9 cellular contexts compared by ENCODE assay signal in the genomic region with DNA sequence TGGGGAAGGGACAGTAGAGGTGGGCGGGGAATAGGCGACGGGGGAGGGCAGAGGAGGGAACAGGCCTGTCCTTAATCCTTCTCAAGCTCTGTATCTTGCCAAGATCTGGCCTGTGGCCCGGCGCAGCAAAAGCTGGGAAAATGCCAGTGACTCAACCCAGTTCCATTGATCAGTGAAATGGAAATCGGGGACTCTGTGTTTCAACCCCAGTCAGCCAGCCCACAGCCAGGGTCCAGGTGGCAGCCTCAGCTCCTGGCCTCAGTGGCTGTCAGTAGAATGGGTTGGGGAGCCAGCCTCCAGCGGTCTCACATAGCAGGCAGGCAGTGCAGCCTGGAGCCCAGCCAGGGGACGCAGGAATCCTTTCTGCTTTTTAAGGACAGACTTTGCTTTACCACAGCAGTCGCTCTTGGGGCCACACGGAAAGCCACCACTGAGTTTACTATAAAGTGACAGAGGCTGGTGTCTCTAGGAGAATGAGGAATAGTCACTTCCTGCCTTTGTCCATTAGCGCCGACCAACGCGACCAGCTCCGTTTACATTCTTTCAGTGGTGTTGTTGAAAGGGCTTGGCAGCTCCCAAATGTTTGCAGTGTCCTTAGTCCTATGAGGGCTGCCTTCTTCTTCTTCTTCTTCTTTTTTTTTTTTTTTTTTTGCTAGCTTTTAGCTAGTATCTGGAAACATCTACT.
DNase-seq lines count a peak whose midpoint lies in the region; ATAC-seq, FAIRE-seq and TF ChIP-seq lines count a peak whose summit lies in the region.
"Had no signal": no experiment of that assay in that cellular context is flagged by ENCODE, and none has a peak within 500 bp of the region (broad histone marks: within the 10 kb centered on the region; RNA-seq: fewer than 3 reads in every experiment).

No MANE protein-coding gene starts in this region.

- H3K4me3 Mint-ChIP-seq in activated CD4-positive, alpha-beta T cell treated with anti-CD3 and anti-CD28 coated beads, Interleukin-2, amount 10 ng/mL, durations not matched to agents 24 days and 14 days, result no peak overlapping the region

- H3K36me3 Mint-ChIP-seq in activated CD4-positive, alpha-beta T cell treated with anti-CD3 and anti-CD28 coated beads, Interleukin-2, amount 10 ng/mL, durations not matched to agents 24 days and 14 days (ENCODE audit: low read depth), result no peaks in the 10 kb centered on the region

- H3K27me3 ChIP-seq in pancreas, result no peaks in the 10 kb centered on the region

- H3K4me1 Mint-ChIP-seq in activated CD4-positive, alpha-beta T cell treated with anti-CD3 and anti-CD28 coated beads, Interleukin-2, amount 10 ng/mL, durations not matched to agents 24 days and 14 days, result no peaks in the 10 kb centered on the region

- H3K27ac ChIP-seq in C4-2B (peak overlapping the region; percentile 64), pancreas (peak overlapping the region; percentile 3 to 71 (median 57))

- ATAC-seq in pancreas, result peak in 3 of 4 donors; percentile 26 to 45 (median 32)
- no peak for ATAC-seq in GM18502 (IDR thresholded peaks at IDR 0.05; ENCODE audit: poor library complexity, unreplicated experiment)

- peaks cover 12% of the 10 kb centered on the region for H3K27me3 Mint-ChIP-seq in activated CD4-positive, alpha-beta T cell treated with anti-CD3 and anti-CD28 coated beads, Interleukin-2, amount 10 ng/mL, durations not matched to agents 24 days and 14 days

- intact Hi-C loops in pancreas (cut with DNase I), result no loop called here
- intact Hi-C loops in activated CD4-positive, alpha-beta T cell treated with anti-CD3 and anti-CD28 coated beads, Interleukin-2, amount 10 ng/mL, durations not matched to agents 24 days and 14 days (cut with micrococcal nuclease), result no loop called here

- no peaks in the 10 kb centered on the region for H3K36me3 ChIP-seq in pancreas
- H3K36me3 ChIP-seq: neutrophil had no signal

- WGBS in pancreas, 2 donors, result 24 to 31% methylated on average over 15 of the region's 15 CpGs

- peak overlapping the region; percentile 20 for H3K4me3 ChIP-seq in fibroblast of the aortic adventitia (ENCODE audit: low read depth, low read length)
- peak overlapping the region in 1 of 4 donors; percentile 17 for H3K4me3 ChIP-seq in pancreas

- no peaks in the 10 kb centered on the region for H3K9me3 Mint-ChIP-seq in activated CD4-positive, alpha-beta T cell treated with anti-CD3 and anti-CD28 coated beads, Interleukin-2, amount 10 ng/mL, durations not matched to agents 24 days and 14 days

- no peaks in the 10 kb centered on the region for H3K9me3 ChIP-seq in pancreas
- H3K9me3 ChIP-seq: neutrophil had no signal

- TF ChIP-seq CTCF in C4-2B (conservative IDR thresholded peaks at IDR 0.05) (no peak), fibroblast of the aortic adventitia (IDR thresholded peaks at IDR 0.05; ENCODE audit: insufficient read depth, low read length) (no peak), pancreas (IDR thresholded peaks at IDR 0.05) (no peak)

- FAIRE-seq in RCC 7860 (lab: Jason Lieb, UNC), result peak; percentile 44
- no peak for FAIRE-seq in pancreas (lab: Jason Lieb, UNC)

- DNase-seq in RCC 7860 (ENCODE audit: low spot score), result peak; percentile 54
- peak; percentile 50 for DNase-seq in fibroblast of the aortic adventitia (ENCODE audit: low read depth)
- DNase-seq in pancreas, result peak; percentile 32 to 63 (median 56)
- DNase-seq in activated CD4-positive, alpha-beta T cell treated with anti-CD3 and anti-CD28 coated beads, Interleukin-2, amount 10 ng/mL, durations not matched to agents 24 days and 14 days, result no peak
- no peak for DNase-seq in NCI-H2196 (lab: John Stamatoyannopoulos, UW; ENCODE audit: unreplicated experiment)
- no peak for DNase-seq in SIG-M5 (lab: John Stamatoyannopoulos, UW)

- H3K4me1 ChIP-seq in pancreas, result peaks cover 0 to 25% (median 9%) of the 10 kb centered on the region in 3 donors

- no peak overlapping the region for H3K27ac Mint-ChIP-seq in activated CD4-positive, alpha-beta T cell treated with anti-CD3 and anti-CD28 coated beads, Interleukin-2, amount 10 ng/mL, durations not matched to agents 24 days and 14 days

Comparison
In these comparisons a context has a peak if more than half of its experiments do, and no peak if none do; other contexts are left out.
1. DNase-seq: peak in RCC 7860 (single experiment), fibroblast of the aortic adventitia (single experiment) and pancreas (6 of 6); none in activated CD4-positive, alpha-beta T cell treated with anti-CD3 and anti-CD28 coated beads, Interleukin-2, amount 10 ng/mL, durations not matched to agents 24 days and 14 days (single experiment), NCI-H2196 (single experiment) and SIG-M5 (single experiment).